ENCODE assay signal across 9 cellular contexts in the genomic region with DNA sequence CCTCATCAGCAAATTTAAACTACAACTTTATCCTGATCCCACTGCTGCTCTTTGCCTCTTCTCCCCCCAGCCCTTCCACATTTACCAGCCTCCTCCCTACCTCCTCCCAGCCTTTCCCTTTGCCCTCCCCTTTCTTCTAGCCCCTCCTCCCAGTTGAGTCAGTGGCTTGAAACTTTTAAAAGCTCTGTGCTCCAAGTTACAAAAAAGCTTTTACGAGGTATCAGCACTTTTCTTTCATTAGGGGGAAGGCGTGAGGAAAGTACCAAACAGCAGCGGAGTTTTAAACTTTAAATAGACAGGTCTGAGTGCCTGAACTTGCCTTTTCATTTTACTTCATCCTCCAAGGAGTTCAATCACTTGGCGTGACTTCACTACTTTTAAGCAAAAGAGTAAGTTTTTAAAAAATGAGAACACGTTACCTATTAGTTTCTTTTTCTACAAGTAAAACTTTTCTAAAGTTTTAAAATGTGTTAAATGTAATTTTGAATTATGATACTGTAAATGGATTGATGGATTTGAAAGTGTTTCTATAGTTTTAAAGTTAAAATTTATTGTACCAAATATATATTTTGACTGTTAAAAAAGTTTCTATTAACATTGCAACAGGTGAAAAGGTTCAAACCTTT. TPM values are rescaled to one million over a fixed set of nuclear protein-coding genes. Genes with fewer than 3 reads are reported as not detected.
DNase-seq lines count a peak whose midpoint lies in the region; ATAC-seq, FAIRE-seq and TF ChIP-seq lines count a peak whose summit lies in the region.
"Had no signal": no experiment of that assay in that cellular context is flagged by ENCODE, and none has a peak within 500 bp of the region (broad histone marks: within the 10 kb centered on the region; RNA-seq: fewer than 3 reads in every experiment).

GJA1 (plus strand) TSS at position 203 of the 626 bp plus-strand sequence. CDS start 11,202 bp downstream, outside the sequence.

- no TSS peak for BruUV-seq in A673 (replicated peaks; lab: Mats Ljungman, UMichigan)

- POLR2A ChIA-PET in A673 (lab: Charles Lee; ENCODE audit: low non-redundant PET), result interaction anchor here (0.6 kb wide), 1 partner anchor 997 kb away, joined by 3 read pairs; no protein-coding TSS in a partner anchor

- peaks cover 0 to 3% of the 10 kb centered on the region in 2 donors for H3K36me3 Mint-ChIP-seq in CD14-positive monocyte

- no peak for TF ChIP-seq POLR2A in sigmoid colon (IDR thresholded peaks at IDR 0.05)

- peak within 1 kb of the TSS; percentile 96 for H3K9ac ChIP-seq in HUES6 (ENCODE audit: low read length)

- H3K4me1 ChIP-seq in A673 (ENCODE audit: insufficient read depth, low read length, poor library complexity, severe bottlenecking) (peaks cover 51% of the 10 kb centered on the region), HUES6 (ENCODE audit: control insufficient read depth, insufficient read depth, low read length) (peaks cover 34% of the 10 kb centered on the region), sigmoid colon (peaks cover 0 to 15% (median 14%) of the 10 kb centered on the region in 4 donors)

- H3K4me3 Mint-ChIP-seq in CD14-positive monocyte, result peak within 1 kb of the TSS in 1 of 2 donors; percentile 91

- DNase-seq in A673 (ENCODE audit: low spot score) (peak; percentile 96), bronchial epithelial cell (ENCODE audit: low read depth) (peak; percentile 87), sigmoid colon (no peak), CD14-positive monocyte (ENCODE audit: low spot score) (no peak)

- no peak for ATAC-seq in HG03097 (IDR thresholded peaks at IDR 0.05; ENCODE audit: low FRiP score, unreplicated experiment)
- no peak for ATAC-seq in GM19351 (IDR thresholded peaks at IDR 0.05; ENCODE audit: unreplicated experiment)

- intact Hi-C loops in A673 (cut with micrococcal nuclease; ENCODE audit: unreplicated experiment), result loop anchor here (2.0 to 10.0 kb wide), 3 partner anchors 123 to 1099 kb away; no protein-coding TSS in a partner anchor
- intact Hi-C loops in sigmoid colon (cut with DNase I), result loop anchor here (10.0 kb wide), 2 partner anchors 219 to 939 kb away; no protein-coding TSS in a partner anchor
- intact Hi-C loops in CD14-positive monocyte (cut with micrococcal nuclease), result no loop called here

- peaks cover 19% of the 10 kb centered on the region for H3K4me1 Mint-ChIP-seq in CD14-positive monocyte

- H3K27ac ChIP-seq in A673 (ENCODE audit: low read depth, low read length, poor library complexity, severe bottlenecking) (peak within 1 kb of the TSS; percentile 81), HUES6 (ENCODE audit: low read depth, low read length) (peak within 1 kb of the TSS; percentile 92), sigmoid colon (peak within 1 kb of the TSS; percentile 56 to 93 (median 68))

- H3K27me3 Mint-ChIP-seq in CD14-positive monocyte (ENCODE audit: low read depth in 3 of 3), result peaks cover 39 to 50% (median 41%) of the 10 kb centered on the region in 3 donors

- 46 to 59% methylated on average over 5 of the region's 5 CpGs for WGBS in sigmoid colon, 2 donors

- CTCF ChIA-PET in A673 (lab: Charles Lee), result no interaction called here

- H3K9me3 Mint-ChIP-seq in CD14-positive monocyte, result peaks cover 0 to 7% (median 3%) of the 10 kb centered on the region in 7 donors

- H3K27ac Mint-ChIP-seq in CD14-positive monocyte, result peak within 1 kb of the TSS in 1 of 7 donors; percentile 1

- FAIRE-seq in bronchial epithelial cell (lab: Jason Lieb, UNC), result no peak
- FAIRE-seq: GM18507 had no signal

- H3K27me3 ChIP-seq in A673 (replicated peaks; ENCODE audit: insufficient read depth, low read depth, low read length, poor library complexity) (no peaks in the 10 kb centered on the region), HUES6 (ENCODE audit: control insufficient read depth, insufficient read depth, low read length) (no peaks in the 10 kb centered on the region), bronchial epithelial cell (ENCODE audit: control insufficient read depth, insufficient read depth, low read length) (no peaks in the 10 kb centered on the region), sigmoid colon (peaks cover 0 to 58% (median 9%) of the 10 kb centered on the region in 3 donors)

- TF ChIP-seq CTCF in A673 (conservative IDR thresholded peaks at IDR 0.05; ENCODE audit: low read depth, low read length) (no peak), bronchial epithelial cell (IDR thresholded peaks at IDR 0.05; ENCODE audit: insufficient read depth, low read length, severe bottlenecking) (no peak), sigmoid colon (IDR thresholded peaks at IDR 0.05) (no peak), CD14-positive monocyte (IDR thresholded peaks at IDR 0.05) (no peak)

- no peaks in the 10 kb centered on the region for H3K36me3 ChIP-seq in A673 (ENCODE audit: insufficient read depth, low read length, poor library complexity, severe bottlenecking)
- H3K36me3 ChIP-seq in HUES6 (ENCODE audit: control insufficient read depth, insufficient read depth, low read length), result peaks cover 14% of the 10 kb centered on the region
- peaks cover 1% of the 10 kb centered on the region for H3K36me3 ChIP-seq in bronchial epithelial cell (ENCODE audit: control insufficient read depth, insufficient read depth, low read length)
- no peaks in the 10 kb centered on the region for H3K36me3 ChIP-seq in sigmoid colon

- no peak for TF ChIP-seq EP300 in sigmoid colon (IDR thresholded peaks at IDR 0.05)

- H3K9me3 ChIP-seq in A673 (ENCODE audit: low read depth, low read length, poor library complexity, severe bottlenecking) (no peaks in the 10 kb centered on the region), HUES6 (ENCODE audit: control insufficient read depth, insufficient read depth, low read depth, low read length) (no peaks in the 10 kb centered on the region), iPS-18c (ENCODE audit: control insufficient read depth, insufficient read depth, low read length) (no peaks in the 10 kb centered on the region), sigmoid colon (no peaks in the 10 kb centered on the region)

- H3K4me3 ChIP-seq in A673 (ENCODE audit: low read depth, low read length, poor library complexity, severe bottlenecking) (peak within 1 kb of the TSS; percentile 75), HUES6 (ENCODE audit: low read depth, low read length) (peak within 1 kb of the TSS; percentile 89), bronchial epithelial cell (ENCODE audit: low read depth, low read length) (peak within 1 kb of the TSS; percentile 55), iPS-18c (ENCODE audit: insufficient read depth, low read depth, low read length) (peak within 1 kb of the TSS; percentile 85), sigmoid colon (peak within 1 kb of the TSS; percentile 39 to 54 (median 50))

RNA-seq across cellular contexts. Expression of gene GJA1, which starts in this region (rescaled TPM):
- total RNA-seq in A673 (2021) (98.5 and 120 TPM in 2 replicates), bronchial epithelial cell (118 and 127 TPM in 2 replicates), sigmoid colon (10 to 100 TPM; 15.0 to 24.0 (median 19.1) TPM)
- polyA plus RNA-seq in sigmoid colon (1 to 10 TPM; 3.0 to 9.3 (median 7.2) TPM), CD14-positive monocyte (not detected)

Comparison
In these comparisons a context has a peak if more than half of its experiments do, and no peak if none do; other contexts are left out.
1. RNA of gene GJA1 (polyA plus RNA-seq): 3.0 to 9.3 TPM in sigmoid colon; not detected in CD14-positive monocyte; every median in the first group is over 4 times any median in the second.
2. DNase-seq: peak in A673 (single experiment) and bronchial epithelial cell (single experiment); none in sigmoid colon (single experiment) and CD14-positive monocyte (single experiment).
3. intact Hi-C loops: an anchor here in A673 (2.0 to 10.0 kb wide) and sigmoid colon (10.0 kb wide); none called in CD14-positive monocyte.
4. Peak in every context shown above with its lines, with median percentiles within 50 percentile points of each other: H3K27ac ChIP-seq and H3K4me3 ChIP-seq.